Comparison of ENCODE assay signal across 1 cellular context in genomic region chr3:53196575-53197407, GRCh38.
TF ChIP-seq lines count a peak whose summit lies in the region.

No MANE protein-coding gene starts in this region.

TF ChIP-seq in SK-N-SH, 30 proteins besides CTCF, POLR2A, EP300 and RAD21 (continued from another document):
- TF ChIP-seq USF1 (IDR thresholded peaks at IDR 0.05; ENCODE audit: borderline replicate concordance, low read depth) (peak; percentile 51; the same call in 1 of the 2 replicates), FOXM1 (IDR thresholded peaks at IDR 0.05; ENCODE audit: low read depth) (no peak), FOXJ3 (CRISPR knock-in tag; IDR thresholded peaks at IDR 0.05) (no peak), TCF12 (IDR thresholded peaks at IDR 0.05) (no peak), TAF1 (IDR thresholded peaks at IDR 0.05; ENCODE audit: borderline replicate concordance, low read depth, low read length) (0 out of 2 replicates have a peak, but pooled peaks have one; percentile 12), RCOR1 (IDR thresholded peaks at IDR 0.05; ENCODE audit: low read length) (no peak), YY1 (IDR thresholded peaks at IDR 0.05; ENCODE audit: low read depth) (no peak), NRF1 (IDR thresholded peaks at IDR 0.05; ENCODE audit: low read depth, low read length) (no peak), JUND (IDR thresholded peaks at IDR 0.05) (no peak), ZBTB33 (IDR thresholded peaks at IDR 0.05; ENCODE audit: borderline replicate concordance, low read depth) (no peak), SIN3A (IDR thresholded peaks at IDR 0.05; ENCODE audit: borderline replicate concordance, low read depth, low read length) (no peak), FOSL2 (IDR thresholded peaks at IDR 0.05; ENCODE audit: borderline replicate concordance, low read depth) (no peak), REST (IDR thresholded peaks at IDR 0.05; ENCODE audit: low read depth, low read length) (no peak), IRF3 (IDR thresholded peaks at IDR 0.05; ENCODE audit: low read depth, low read length) (no peak), GATA2 (CRISPR knock-in tag; IDR thresholded peaks at IDR 0.05) (no peak)
